ENCODE assay signal across 8 cellular contexts in genomic region chr1:72037745-72038343, GRCh38.
DNase-seq lines count a peak whose midpoint lies in the region; ATAC-seq and TF ChIP-seq lines count a peak whose summit lies in the region.

No MANE protein-coding gene starts in this region.

- H3K27me3 ChIP-seq in body of pancreas (no peaks in the 10 kb centered on the region), lung (ENCODE audit: control insufficient read depth, insufficient read depth) (no peaks in the 10 kb centered on the region)

- no peaks in the 10 kb centered on the region for H3K9me3 ChIP-seq in body of pancreas
- no peaks in the 10 kb centered on the region for H3K9me3 ChIP-seq in lung (ENCODE audit: control insufficient read depth in 2 of 2, insufficient read depth in 1 of 2, low read length in 1 of 2)

- H3K36me3 ChIP-seq in body of pancreas (replicated peaks in 1 of 2; ENCODE audit: insufficient read depth in 1 of 2, low read depth in 2 of 2) (no peaks in the 10 kb centered on the region), lung (ENCODE audit: control insufficient read depth in 2 of 2, insufficient read depth in 2 of 2, low read length in 2 of 2) (no peaks in the 10 kb centered on the region)

- 44 to 46% methylated on average over 3 of the region's 3 CpGs for WGBS in body of pancreas, 2 donors
- 50 to 56% methylated on average over 3 of the region's 3 CpGs for WGBS in lung, 2 donors

- DNase-seq in SKM-1 (lab: John Stamatoyannopoulos, UW; ENCODE audit: unreplicated experiment), result peak; percentile 3
- DNase-seq in SKM-1 treated with dmso at 0.1 percent for 144 hours (lab: John Stamatoyannopoulos, UW; ENCODE audit: unreplicated experiment), result no peak
- DNase-seq in HEK293T (ENCODE audit: extremely low spot score), result peak; percentile 21
- peak; percentile 49 for DNase-seq in NCI-H2171 treated with DMSO at 0.1 percent for 48 hours (lab: John Stamatoyannopoulos, UW)
- DNase-seq in body of pancreas, result peak; percentile 43 to 66 (median 54)
- peak; percentile 32 for DNase-seq in lung (ENCODE audit: low spot score)
- DNase-seq in GM19238 (ENCODE audit: insufficient read length, low spot score), result no peak

- intact Hi-C loops in body of pancreas (cut with DNase I), result loop anchor here (10.0 kb wide), 1 partner anchor 453 kb away; no protein-coding TSS in a partner anchor

- ATAC-seq in body of pancreas, result peak; percentile 42
- peak; percentile 77 for ATAC-seq in lung (ENCODE audit: insufficient read depth, low FRiP score)
- ATAC-seq in HG02763 (IDR thresholded peaks at IDR 0.05; ENCODE audit: unreplicated experiment), result no peak

- no peak for TF ChIP-seq POLR2A in body of pancreas (IDR thresholded peaks at IDR 0.05)

- TF ChIP-seq CTCF in body of pancreas (IDR thresholded peaks at IDR 0.05) (peak; percentile 13 to 59 (median 45)), lung (IDR thresholded peaks at IDR 0.05; ENCODE audit: control extremely low read depth, extremely low read depth) (no peak)

- no peak overlapping the region for H3K27ac ChIP-seq in body of pancreas
- no peak overlapping the region for H3K27ac ChIP-seq in lung (ENCODE audit: low read depth in 1 of 2, low read length in 1 of 2)

- H3K4me1 ChIP-seq in body of pancreas (peaks cover 4% of the 10 kb centered on the region), lung (ENCODE audit: control insufficient read depth in 2 of 2, insufficient read depth in 2 of 2, low read length in 2 of 2) (no peaks in the 10 kb centered on the region)

- H3K4me3 ChIP-seq in body of pancreas (no peak overlapping the region), lung (no peak overlapping the region)

- CTCF ChIA-PET in HEK293T (lab: Yijun Ruan, JAX), result interaction anchor here (0.7 to 0.9 kb wide), 3 partner anchors 11 to 870 kb away, joined by 3 to 5 read pairs (median 3); no protein-coding TSS in a partner anchor

- POLR2A ChIA-PET in HEK293T (lab: Yijun Ruan, JAX), result no interaction called here

TF ChIP-seq in HEK293T, 16 proteins besides CTCF, POLR2A, EP300 and RAD21:
- TF ChIP-seq PKNOX1 (IDR thresholded peaks at IDR 0.05), result peak; percentile 51
- TF ChIP-seq SP1 (IDR thresholded peaks at IDR 0.05), result no peak
- TF ChIP-seq ZNF384 (IDR thresholded peaks at IDR 0.05), result no peak

Comparison
In these comparisons a context has a peak if more than half of its experiments do, and no peak if none do; other contexts are left out.
1. DNase-seq: peak in SKM-1 (single experiment), HEK293T (single experiment), NCI-H2171 treated with DMSO at 0.1 percent for 48 hours (single experiment), body of pancreas (4 of 4) and lung (single experiment); none in SKM-1 treated with dmso at 0.1 percent for 144 hours (single experiment) and GM19238 (single experiment).